In the genomic region with DNA sequence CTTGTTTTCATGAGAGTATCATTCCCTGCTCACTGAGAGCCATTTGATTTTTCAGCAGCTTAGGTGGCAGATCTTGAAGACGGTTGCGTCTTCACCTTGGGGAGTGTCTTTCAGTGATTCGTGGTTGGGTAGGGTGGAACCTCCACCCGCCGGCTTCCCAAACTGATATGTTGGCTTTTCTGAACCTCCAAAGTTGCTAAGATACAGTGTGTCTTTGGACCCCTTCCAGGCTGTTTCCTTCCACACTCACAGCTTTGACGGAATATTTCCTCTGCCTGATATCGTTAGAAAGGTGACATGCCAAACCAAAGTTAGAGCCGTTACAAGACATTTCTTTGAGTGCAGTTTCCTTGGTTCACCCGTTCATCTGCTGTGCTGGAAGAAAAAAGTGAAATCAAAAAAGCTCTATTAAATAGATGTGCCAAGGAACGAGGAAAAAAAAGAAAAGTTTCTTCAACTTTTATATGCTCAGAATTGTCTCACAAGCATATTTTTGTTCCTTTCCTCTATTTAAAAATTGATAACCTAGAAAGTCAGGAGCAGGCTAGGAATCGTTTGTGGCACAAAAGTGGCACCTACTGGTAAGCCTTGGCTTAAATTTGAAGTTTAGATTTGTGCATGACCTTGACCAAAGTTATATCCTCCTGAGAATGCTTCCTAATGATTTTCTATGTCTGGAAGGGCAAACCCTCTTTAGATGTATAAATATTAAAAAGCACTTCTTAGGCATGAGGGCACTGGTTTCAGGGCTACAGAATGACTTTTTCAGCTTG, we compare ENCODE assay signal across 14 cellular contexts.
DNase-seq lines count a peak whose midpoint lies in the region; ATAC-seq and TF ChIP-seq lines count a peak whose summit lies in the region.
"Had no signal": no experiment of that assay in that cellular context is flagged by ENCODE, and none has a peak within 500 bp of the region (broad histone marks: within the 10 kb centered on the region; RNA-seq: fewer than 3 reads in every experiment).

No MANE protein-coding gene starts in this region.

- H3K27ac ChIP-seq in sigmoid colon, result no peak overlapping the region
- H3K27ac ChIP-seq: neutrophil, thyroid gland had no signal

- H3K9me3 ChIP-seq in sigmoid colon, result no peaks in the 10 kb centered on the region
- H3K9me3 ChIP-seq: neutrophil, thyroid gland had no signal

- H3K9me3 Mint-ChIP-seq in type B pancreatic cell, result peaks cover 4% of the 10 kb centered on the region
- H3K9me3 Mint-ChIP-seq: dendritic cell treated with granulocyte-macrophage colony-stimulating factor and Interleukin-4, amounts not matched to agents 40 ng/mL and 50 ng/mL, for 4 days had no signal

- DNase-seq in Right ventricle myocardium superior (no peak), cardiac septum (ENCODE audit: low spot score) (no peak), left ventricle myocardium superior (no peak), type B pancreatic cell (ENCODE audit: extremely low spot score, unreplicated experiment) (no peak), sigmoid colon (no peak), NCI-H510A treated with DMSO at 0.1 percent for 48 hours (lab: John Stamatoyannopoulos, UW) (no peak)
- DNase-seq: activated T-cell treated with anti-CD3 and anti-CD28 coated beads, Interleukin-2, amount 50 U/mL, for 48 hours; NCI-H748 treated with DMSO at 0.1 percent for 48 hours; thyroid gland had no signal

- peaks cover 0 to 22% (median 21%) of the 10 kb centered on the region in 4 donors for H3K4me1 ChIP-seq in sigmoid colon
- H3K4me1 ChIP-seq: thyroid gland had no signal

- no peak for TF ChIP-seq EP300 in sigmoid colon (IDR thresholded peaks at IDR 0.05)

- TF ChIP-seq CTCF in WI38 (IDR thresholded peaks at IDR 0.05; ENCODE audit: low read depth, low read length) (peak; percentile 27; the same call in 1 of the 2 replicates), type B pancreatic cell (conservative IDR thresholded peaks at IDR 0.05) (peak; percentile 26), sigmoid colon (IDR thresholded peaks at IDR 0.05) (no peak)

- no peaks in the 10 kb centered on the region for H3K36me3 Mint-ChIP-seq in type B pancreatic cell

- WGBS in sigmoid colon, 2 donors, result 50 to 52% methylated on average over 11 of the region's 11 CpGs

- H3K27ac Mint-ChIP-seq in type B pancreatic cell, result no peak overlapping the region
- H3K27ac Mint-ChIP-seq: dendritic cell treated with granulocyte-macrophage colony-stimulating factor and Interleukin-4, amounts not matched to agents 40 ng/mL and 50 ng/mL, for 4 days had no signal

- no peaks in the 10 kb centered on the region for H3K27me3 ChIP-seq in sigmoid colon
- H3K27me3 ChIP-seq: thyroid gland had no signal

- peak; percentile 27 for ATAC-seq in Right ventricle myocardium superior (ENCODE audit: poor library complexity)
- peak; percentile 19 for ATAC-seq in left ventricle myocardium superior
- ATAC-seq in HG02852 (IDR thresholded peaks at IDR 0.05; ENCODE audit: unreplicated experiment), result no peak
- ATAC-seq: K562 had no signal

- H3K4me3 Mint-ChIP-seq in type B pancreatic cell, result no peak overlapping the region
- H3K4me3 Mint-ChIP-seq: dendritic cell treated with granulocyte-macrophage colony-stimulating factor and Interleukin-4, amounts not matched to agents 40 ng/mL and 50 ng/mL, for 4 days had no signal

- no peak for TF ChIP-seq POLR2A in sigmoid colon (IDR thresholded peaks at IDR 0.05)

- H3K27me3 Mint-ChIP-seq in type B pancreatic cell, result peaks cover 13% of the 10 kb centered on the region

- peaks cover 45% of the 10 kb centered on the region for H3K4me1 Mint-ChIP-seq in type B pancreatic cell (ENCODE audit: unreplicated experiment)

- intact Hi-C loops in Right ventricle myocardium superior (cut with DNase I) (loop anchor here (10.0 kb wide), 1 partner anchor 296 kb away; no protein-coding TSS in a partner anchor), cardiac septum (cut with DNase I) (loop anchor here (5.0 kb wide), 1 partner anchor 83 kb away; no protein-coding TSS in a partner anchor), left ventricle myocardium superior (cut with micrococcal nuclease) (loop anchor here (10.0 kb wide), 1 partner anchor 296 kb away; no protein-coding TSS in a partner anchor), sigmoid colon (cut with DNase I) (loop anchor here (5.0 kb wide), 1 partner anchor 298 kb away; no protein-coding TSS in a partner anchor)

- H3K4me3 ChIP-seq in WI38 (ENCODE audit: low read depth, low read length), result no peak overlapping the region
- no peak overlapping the region for H3K4me3 ChIP-seq in sigmoid colon
- H3K4me3 ChIP-seq: K562, thyroid gland had no signal

- H3K36me3 ChIP-seq in sigmoid colon, result no peaks in the 10 kb centered on the region
- H3K36me3 ChIP-seq: neutrophil, thyroid gland had no signal

Comparison
In these comparisons a context has a peak if more than half of its experiments do, and no peak if none do; other contexts are left out.
1. CTCF ChIP-seq: peak in WI38 (single experiment) and type B pancreatic cell (single experiment); none in sigmoid colon (0 of 4).